23 cellular contexts compared by ENCODE assay signal in the genomic region with DNA sequence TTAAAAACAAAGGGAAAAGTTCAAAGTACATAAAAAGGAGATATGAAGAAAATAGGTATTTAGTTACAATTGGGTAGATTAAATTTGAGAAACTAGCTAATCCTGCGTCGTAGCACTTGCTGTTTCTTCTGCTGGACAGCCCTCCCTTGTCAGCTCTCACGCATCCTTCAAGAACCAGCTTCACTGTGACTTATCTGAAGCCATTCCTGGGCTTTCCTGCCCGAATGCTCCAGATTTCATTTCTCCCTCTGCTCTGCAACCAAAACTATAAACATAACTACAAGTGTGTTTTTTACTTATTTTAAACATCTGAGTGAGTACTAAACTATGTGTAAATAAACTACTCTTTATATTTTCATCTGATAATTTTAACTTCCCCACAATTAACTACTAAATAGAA.
"Had no signal": no experiment of that assay in that cellular context is flagged by ENCODE, and none has a peak within 500 bp of the region (broad histone marks: within the 10 kb centered on the region; RNA-seq: fewer than 3 reads in every experiment).

No MANE protein-coding gene starts in this region.

- ATAC-seq: activated CD4-positive, alpha-beta T cell treated with anti-CD3 and anti-CD28 coated beads for 36 hours; activated T-cell treated with anti-CD3 and anti-CD28 coated beads, Interleukin-2, amount 50 U/mL, for 4 hours; body of pancreas; esophagus mucosa; heart left ventricle; left cardiac atrium; natural killer cell treated with Interleukin-12 subunit alpha and Interleukin-12 subunit beta and Interleukin-15 and Interleukin-18, amount 100 ng/mL, for 72 hours; sciatic nerve; stimulated activated effector memory CD8-positive, alpha-beta T cell treated with anti-CD3 and anti-CD28 coated beads, Interleukin-12 subunit alpha, Interleukin-12 subunit beta, amount 100 ng/mL, for 72 hours; WTC11 had no signal

- H3K9me3 Mint-ChIP-seq: natural killer cell treated with Interleukin-12 subunit alpha and Interleukin-12 subunit beta and Interleukin-15 and Interleukin-18, amount 100 ng/mL, for 72 hours; T-helper 1 cell treated with Interleukin-12 subunit alpha and Interleukin-12 subunit beta and Interleukin-4 antibody, amounts not matched to agents 30 μg/mL and 1 μg/mL, for 36 hours had no signal

- H3K4me3 ChIP-seq: body of pancreas, heart left ventricle, stomach, suprapubic skin, transverse colon had no signal

- H3K36me3 Mint-ChIP-seq: activated naive CD4-positive, alpha-beta T cell treated with anti-CD3 and anti-CD28 coated beads, Interleukin-2, amount 10 ng/mL, durations not matched to agents 7 days and 5 days; natural killer cell treated with Interleukin-12 subunit alpha and Interleukin-12 subunit beta and Interleukin-15 and Interleukin-18, amount 100 ng/mL, for 72 hours; stimulated activated effector memory CD8-positive, alpha-beta T cell treated with anti-CD3 and anti-CD28 coated beads, Interleukin-12 subunit alpha, Interleukin-12 subunit beta, amount 100 ng/mL, for 72 hours; WTC11 had no signal

- H3K36me3 ChIP-seq: heart left ventricle, stomach, suprapubic skin, transverse colon had no signal

- DNase-seq: activated CD4-positive, alpha-beta T cell treated with anti-CD3 and anti-CD28 coated beads for 36 hours; activated CD4-positive, alpha-beta T cell treated with anti-CD3 and anti-CD28 coated beads, Interleukin-2, amount 50 U/mL, for 4 hours; activated CD8-positive, alpha-beta memory T cell treated with anti-CD3 and anti-CD28 coated beads for 24 hours; activated CD8-positive, alpha-beta memory T cell treated with anti-CD3 and anti-CD28 coated beads, Interleukin-2, amount 50 U/mL, for 4 hours; activated naive CD4-positive, alpha-beta T cell treated with anti-CD3 and anti-CD28 coated beads, Interleukin-2, amount 10 ng/mL, durations not matched to agents 7 days and 5 days; activated T-cell treated with anti-CD3 and anti-CD28 coated beads, Interleukin-2, amount 50 U/mL, for 4 hours; body of pancreas; effector CD4-positive, alpha-beta T cell; heart left ventricle; islet precursor cell; left cardiac atrium; small intestine; stimulated activated CD4-positive, alpha-beta T cell treated with anti-CD3 and anti-CD28 coated beads, Interleukin-2, amount 100 ng/mL, for 24 hours; stomach; T1000; transverse colon had no signal

- H3K27ac ChIP-seq: body of pancreas, heart left ventricle, stomach, suprapubic skin, transverse colon had no signal

- H3K4me3 Mint-ChIP-seq: activated CD4-positive, alpha-beta T cell treated with anti-CD3 and anti-CD28 coated beads for 36 hours; activated naive CD4-positive, alpha-beta T cell treated with anti-CD3 and anti-CD28 coated beads, Interleukin-2, amount 10 ng/mL, durations not matched to agents 7 days and 5 days; activated T-cell treated with anti-CD3 and anti-CD28 coated beads, Interleukin-2, amount 50 U/mL, for 4 hours; natural killer cell treated with Interleukin-12 subunit alpha and Interleukin-12 subunit beta and Interleukin-15 and Interleukin-18, amount 100 ng/mL, for 72 hours; stimulated activated effector memory CD8-positive, alpha-beta T cell treated with anti-CD3 and anti-CD28 coated beads, Interleukin-12 subunit alpha, Interleukin-12 subunit beta, amount 100 ng/mL, for 72 hours; T-helper 1 cell treated with Interleukin-12 subunit alpha and Interleukin-12 subunit beta and Interleukin-4 antibody, amounts not matched to agents 30 μg/mL and 1 μg/mL, for 36 hours; WTC11 had no signal

- H3K4me1 Mint-ChIP-seq: activated CD4-positive, alpha-beta T cell treated with anti-CD3 and anti-CD28 coated beads for 36 hours; activated naive CD4-positive, alpha-beta T cell treated with anti-CD3 and anti-CD28 coated beads, Interleukin-2, amount 10 ng/mL, durations not matched to agents 7 days and 5 days; stimulated activated effector memory CD8-positive, alpha-beta T cell treated with anti-CD3 and anti-CD28 coated beads, Interleukin-12 subunit alpha, Interleukin-12 subunit beta, amount 100 ng/mL, for 72 hours had no signal

- H3K27ac Mint-ChIP-seq: activated CD4-positive, alpha-beta T cell treated with anti-CD3 and anti-CD28 coated beads for 36 hours; activated naive CD4-positive, alpha-beta T cell treated with anti-CD3 and anti-CD28 coated beads, Interleukin-2, amount 10 ng/mL, durations not matched to agents 7 days and 5 days; natural killer cell treated with Interleukin-12 subunit alpha and Interleukin-12 subunit beta and Interleukin-15 and Interleukin-18, amount 100 ng/mL, for 72 hours; stimulated activated effector memory CD8-positive, alpha-beta T cell treated with anti-CD3 and anti-CD28 coated beads, Interleukin-12 subunit alpha, Interleukin-12 subunit beta, amount 100 ng/mL, for 72 hours; T-helper 1 cell treated with Interleukin-12 subunit alpha and Interleukin-12 subunit beta and Interleukin-4 antibody, amounts not matched to agents 30 μg/mL and 1 μg/mL, for 36 hours had no signal

- H3K9me3 ChIP-seq: body of pancreas, stomach, suprapubic skin, transverse colon had no signal

- H3K27me3 ChIP-seq: body of pancreas, stomach, suprapubic skin, transverse colon had no signal

- H3K4me1 ChIP-seq: body of pancreas, heart left ventricle, stomach, suprapubic skin, transverse colon had no signal
